Comparison of ENCODE assay signal across 24 cellular contexts in the genomic region with DNA sequence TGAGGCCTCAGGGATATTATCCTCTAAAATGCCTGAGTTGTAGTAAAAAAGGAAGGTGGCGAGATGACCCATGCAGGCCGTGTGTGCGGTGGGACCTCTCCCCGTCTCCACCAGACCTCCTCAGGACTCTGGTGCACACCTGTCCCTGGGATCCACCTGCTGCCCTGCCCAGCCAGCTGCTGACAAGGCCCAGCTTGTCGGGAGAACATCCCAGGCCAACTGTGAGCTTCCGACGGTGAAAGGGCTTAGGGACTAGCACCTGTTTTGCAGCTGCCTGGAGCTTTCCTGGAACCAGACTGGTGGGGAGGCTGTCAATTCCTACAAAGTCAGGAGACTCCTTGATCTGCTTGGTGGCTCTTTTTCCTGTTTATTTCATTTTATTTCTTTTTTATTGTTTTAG. TPM values are rescaled to one million over a fixed set of nuclear protein-coding genes. Genes with fewer than 3 reads are reported as not detected.
"Had no signal": no experiment of that assay in that cellular context is flagged by ENCODE, and none has a peak within 500 bp of the region (broad histone marks: within the 10 kb centered on the region; RNA-seq: fewer than 3 reads in every experiment).

No MANE protein-coding gene starts in this region.

- H2AFZ ChIP-seq: hepatocyte had no signal

- H3K9me3 ChIP-seq: lower lobe of right lung, mucosa of descending colon, thoracic aorta had no signal

- H3K79me2 ChIP-seq: hepatocyte had no signal

- H3K4me2 ChIP-seq: hepatocyte had no signal

- H3K27ac ChIP-seq: hepatocyte, lower lobe of right lung, thoracic aorta had no signal

- H3K27me3 ChIP-seq: hepatocyte had no signal

- DNase-seq: activated B cell treated with CpG ODN at 0.5 μM for 24 hours; activated CD4-positive, alpha-beta T cell treated with anti-CD3 and anti-CD28 coated beads for 36 hours; activated CD4-positive, alpha-beta T cell treated with anti-CD3 and anti-CD28 coated beads, Interleukin-2, amount 50 U/mL, for 4 hours; activated CD8-positive, alpha-beta memory T cell treated with anti-CD3 and anti-CD28 coated beads, Interleukin-2, amount 50 U/mL, for 48 hours; activated naive CD4-positive, alpha-beta T cell treated with Interleukin-2 at 50 U/mL for 16 hours; activated naive CD8-positive, alpha-beta T cell treated with anti-CD3 and anti-CD28 coated beads for 36 hours; activated T-cell treated with anti-CD3 and anti-CD28 coated beads, Interleukin-2, amount 50 U/mL, for 4 hours; central memory CD4-positive, alpha-beta T cell; effector memory CD8-positive, alpha-beta T cell; glutamatergic neuron; immature natural killer cell; lower lobe of right lung; mesendoderm; mucosa of descending colon; naive thymus-derived CD4-positive, alpha-beta T cell; retina; stimulated activated CD4-positive, alpha-beta T cell treated with anti-CD3 and anti-CD28 coated beads, Interleukin-4, amount 100 ng/mL, for 24 hours; stimulated activated naive CD4-positive, alpha-beta T cell treated with Interleukin-2 at 50 U/mL for 16 hours had no signal

- ATAC-seq: activated CD4-positive, alpha-beta T cell treated with anti-CD3 and anti-CD28 coated beads for 36 hours; activated T-cell treated with anti-CD3 and anti-CD28 coated beads, Interleukin-2, amount 50 U/mL, for 4 hours; effector memory CD8-positive, alpha-beta T cell; esophagus mucosa; left lobe of liver; lower lobe of right lung; mucosa of descending colon; naive thymus-derived CD4-positive, alpha-beta T cell had no signal

- H3K4me3 ChIP-seq: hepatocyte, lower lobe of right lung, mucosa of descending colon, thoracic aorta had no signal

RNA-seq across cellular contexts. Expression of gene IL34, which starts 11.6 kb away (rescaled TPM):
- total RNA-seq: activated CD4-positive, alpha-beta T cell treated with anti-CD3 and anti-CD28 coated beads for 36 hours; activated CD8-positive, alpha-beta memory T cell treated with anti-CD3 and anti-CD28 coated beads for 36 hours; progenitor cell of endocrine pancreas had no signal
